In genomic region chr3:66233033-66233432, GRCh38 we compare ENCODE assay signal across 23 cellular contexts. TPM values are rescaled to one million over a fixed set of nuclear protein-coding genes. Genes with fewer than 3 reads are reported as not detected.
DNase-seq lines count a peak whose midpoint lies in the region; ATAC-seq and FAIRE-seq lines count a peak whose summit lies in the region.
"Had no signal": no experiment of that assay in that cellular context is flagged by ENCODE, and none has a peak within 500 bp of the region (broad histone marks: within the 10 kb centered on the region; RNA-seq: fewer than 3 reads in every experiment).

No MANE protein-coding gene starts in this region.

- no peaks in the 10 kb centered on the region for H3K4me1 ChIP-seq in small intestine (ENCODE audit: control insufficient read depth in 2 of 2, insufficient read depth in 1 of 2, low read depth in 1 of 2, low read length in 1 of 2)
- H3K4me1 ChIP-seq: A549, HAP-1 had no signal

- peak; percentile 53 for FAIRE-seq in small intestine (lab: Jason Lieb, UNC)
- FAIRE-seq: A549, GM12891, GM18507, H54 had no signal

- no peaks in the 10 kb centered on the region for H3K9me3 Mint-ChIP-seq in effector memory CD8-positive, alpha-beta T cell
- H3K9me3 Mint-ChIP-seq: HFFc6 had no signal

- ATAC-seq in T-helper 17 cell: no peak
- no peak for ATAC-seq in GM21381 (IDR thresholded peaks at IDR 0.05; ENCODE audit: unreplicated experiment)
- no peak for ATAC-seq in HG03565 (IDR thresholded peaks at IDR 0.05; ENCODE audit: unreplicated experiment)
- no peak for ATAC-seq in effector memory CD8-positive, alpha-beta T cell (replicated peaks)
- ATAC-seq: A549 had no signal

- no peaks in the 10 kb centered on the region for H3K27me3 Mint-ChIP-seq in T-helper 17 cell
- no peaks in the 10 kb centered on the region for H3K27me3 Mint-ChIP-seq in effector memory CD8-positive, alpha-beta T cell
- H3K27me3 Mint-ChIP-seq: CD4-positive, alpha-beta memory T cell had no signal

- no peaks in the 10 kb centered on the region for H3K27me3 ChIP-seq in small intestine (ENCODE audit: control insufficient read depth in 2 of 2, insufficient read depth in 2 of 2, low read length in 2 of 2)

- peak overlapping the region; percentile 32 for H3K27ac Mint-ChIP-seq in T-helper 17 cell
- H3K27ac Mint-ChIP-seq in effector memory CD8-positive, alpha-beta T cell: no peak overlapping the region
- H3K27ac Mint-ChIP-seq: HFFc6 had no signal

- no peaks in the 10 kb centered on the region for H3K36me3 ChIP-seq in small intestine (ENCODE audit: control insufficient read depth in 2 of 2, insufficient read depth in 2 of 2, low read length in 2 of 2)
- H3K36me3 ChIP-seq: HAP-1 had no signal

- no peak overlapping the region for H3K4me3 ChIP-seq in small intestine (ENCODE audit: low read depth in 1 of 2, low read length in 2 of 2)
- H3K4me3 ChIP-seq: A549, HAP-1 had no signal

- H3K9me3 ChIP-seq in T-helper 17 cell (ENCODE audit: control insufficient read depth, low read length, poor library complexity, severe bottlenecking) (no peaks in the 10 kb centered on the region), small intestine (ENCODE audit: control insufficient read depth, low read depth) (no peaks in the 10 kb centered on the region)
- H3K9me3 ChIP-seq: A549, HAP-1 had no signal

- DNase-seq in NOMO-1 treated with DMSO at 0.1 percent for 48 hours (lab: John Stamatoyannopoulos, UW; ENCODE audit: unreplicated experiment): peak; percentile 23
- DNase-seq in NOMO-1 treated with dmso at 0.1 percent for 144 hours (lab: John Stamatoyannopoulos, UW; ENCODE audit: unreplicated experiment): no peak
- DNase-seq in SK-N-DZ (ENCODE audit: low spot score): peak; percentile 20
- DNase-seq in T-helper 17 cell: no peak
- no peak for DNase-seq in small intestine
- DNase-seq in effector memory CD8-positive, alpha-beta T cell: no peak
- DNase-seq: C1 segment of cervical spinal cord; Calu3; CD4-positive, alpha-beta memory T cell; COR-L47; DMS53; DMS79 treated with DMSO at 0.1 percent for 48 hours; GF-D8; GOT3; HFFc6 had no signal

- H3K4me1 Mint-ChIP-seq in T-helper 17 cell: peaks cover 25% of the 10 kb centered on the region
- H3K4me1 Mint-ChIP-seq in effector memory CD8-positive, alpha-beta T cell (ENCODE audit: low read depth in 2 of 2): peaks cover 13 to 22% of the 10 kb centered on the region in 2 donors

- no peak overlapping the region for H3K4me3 Mint-ChIP-seq in T-helper 17 cell
- H3K4me3 Mint-ChIP-seq in effector memory CD8-positive, alpha-beta T cell: no peak overlapping the region
- H3K4me3 Mint-ChIP-seq: CD4-positive, alpha-beta memory T cell; HFFc6 had no signal

- 39 to 64% (median 46%) methylated on average over 4 of the region's 4 CpGs for WGBS in small intestine, 3 donors

- H3K36me3 Mint-ChIP-seq in T-helper 17 cell (ENCODE audit: low read depth): peaks cover 5% of the 10 kb centered on the region
- peaks cover 9% of the 10 kb centered on the region for H3K36me3 Mint-ChIP-seq in effector memory CD8-positive, alpha-beta T cell (ENCODE audit: insufficient read depth)

- H3K27ac ChIP-seq in small intestine (ENCODE audit: low read depth in 1 of 2, low read length in 1 of 2): no peak overlapping the region
- H3K27ac ChIP-seq: 22Rv1, A549 had no signal

RNA-seq across cellular contexts. Expression of gene SLC25A26, which starts 12.2 kb away (rescaled TPM):
- 23.0 and 24.0 TPM in 2 replicates for polyA plus RNA-seq in SK-N-DZ (2014; cell fraction: cytosol; rRNA removed)
- 12.5 and 15.5 TPM in 2 replicates for polyA plus RNA-seq in SK-N-DZ (2014; cell fraction: nucleus; rRNA removed)
- 10 to 100 TPM; 20.7 to 21.6 TPM for total RNA-seq in T-helper 17 cell
- 10 to 100 TPM; 10.3 to 18.8 (median 17.6) TPM for polyA plus RNA-seq in small intestine

Comparison
In these comparisons a context has a peak if more than half of its experiments do, and no peak if none do; other contexts are left out.
1. DNase-seq: peak in NOMO-1 treated with DMSO at 0.1 percent for 48 hours (single experiment) and SK-N-DZ (single experiment); none in NOMO-1 treated with dmso at 0.1 percent for 144 hours (single experiment), T-helper 17 cell (0 of 3), small intestine (single experiment) and effector memory CD8-positive, alpha-beta T cell (0 of 3).